ENCODE assay signal across 15 cellular contexts in the genomic region with DNA sequence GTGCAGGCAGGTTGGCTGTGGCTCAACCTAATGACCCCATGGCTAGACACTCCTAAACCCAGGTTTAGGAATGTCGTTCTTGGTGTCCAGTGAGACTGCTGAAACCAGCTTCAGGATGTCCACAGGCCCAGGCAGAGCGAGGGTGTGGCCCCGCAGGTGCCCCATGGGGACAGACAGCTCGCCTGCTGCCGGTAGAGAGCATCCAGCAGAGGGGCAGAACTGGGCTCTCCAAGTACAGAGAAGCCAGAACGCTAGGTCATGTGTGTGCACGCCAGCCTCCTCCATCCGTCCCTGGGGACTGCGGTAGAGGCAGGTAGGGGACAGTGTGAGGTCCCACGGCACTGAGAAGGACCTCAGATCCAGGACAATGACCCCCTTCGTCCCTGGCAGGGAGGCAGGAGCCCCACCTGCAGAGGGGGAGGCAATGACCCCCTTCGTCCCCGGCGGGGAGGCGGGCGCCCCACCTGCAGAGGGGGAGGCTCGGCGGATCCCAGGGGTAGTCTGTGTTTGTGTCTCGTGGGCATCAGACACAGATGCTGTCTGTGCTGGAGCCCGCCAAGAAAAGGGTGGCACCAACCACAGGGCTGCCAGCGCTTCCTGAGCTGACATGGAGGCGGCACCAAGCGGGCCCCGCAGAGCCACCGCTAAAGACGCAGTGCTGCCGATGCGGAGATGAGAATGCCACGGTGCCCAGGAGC.
DNase-seq lines count a peak whose midpoint lies in the region; ATAC-seq, FAIRE-seq and TF ChIP-seq lines count a peak whose summit lies in the region.
"Had no signal": no experiment of that assay in that cellular context is flagged by ENCODE, and none has a peak within 500 bp of the region (broad histone marks: within the 10 kb centered on the region; RNA-seq: fewer than 3 reads in every experiment).

No MANE protein-coding gene starts in this region.

- H3K27me3 ChIP-seq in CD4-positive, alpha-beta T cell (ENCODE audit: control insufficient read depth, insufficient read depth, low read length) = peaks cover 11% of the 10 kb centered on the region
- H3K27me3 ChIP-seq in GM23338 (ENCODE audit: insufficient read depth) = no peaks in the 10 kb centered on the region

- H3K27ac ChIP-seq in CD4-positive, alpha-beta T cell (ENCODE audit: low read depth, low read length) = no peak overlapping the region
- no peak overlapping the region for H3K27ac ChIP-seq in GM23338 (ENCODE audit: low read depth)
- H3K27ac ChIP-seq: gastrocnemius medialis had no signal

- no peaks in the 10 kb centered on the region for H3K9me3 ChIP-seq in CD4-positive, alpha-beta T cell (ENCODE audit: control insufficient read depth, low read length)
- H3K9me3 ChIP-seq: gastrocnemius medialis had no signal

- no peaks in the 10 kb centered on the region for H3K36me3 Mint-ChIP-seq in CD4-positive, alpha-beta T cell (ENCODE audit: low read depth)
- no peaks in the 10 kb centered on the region for H3K36me3 Mint-ChIP-seq in GM23338 (ENCODE audit: low read depth)
- no peaks in the 10 kb centered on the region for H3K36me3 Mint-ChIP-seq in naive thymus-derived CD8-positive, alpha-beta T cell
- H3K36me3 Mint-ChIP-seq: brain had no signal

- TF ChIP-seq CTCF in CD4-positive, alpha-beta T cell (IDR thresholded peaks at IDR 0.05) = no peak
- no peak for TF ChIP-seq CTCF in GM23338 (conservative IDR thresholded peaks at IDR 0.05; ENCODE audit: low read depth in 2 of 2)

- H3K4me1 ChIP-seq in GM23338 (ENCODE audit: insufficient read depth) = peaks cover 6% of the 10 kb centered on the region; the same call in 1 of the 2 replicates
- H3K4me1 ChIP-seq: gastrocnemius medialis had no signal

- CTCF ChIA-PET in CD4-positive, alpha-beta T cell (lab: Charles Lee) = no interaction called here

- H3K9me3 Mint-ChIP-seq in CD4-positive, alpha-beta T cell = no peaks in the 10 kb centered on the region
- no peaks in the 10 kb centered on the region; the same call in 2 of the 3 replicates for H3K9me3 Mint-ChIP-seq in GM23338
- H3K9me3 Mint-ChIP-seq in naive thymus-derived CD8-positive, alpha-beta T cell = no peaks in the 10 kb centered on the region
- H3K9me3 Mint-ChIP-seq: activated naive CD4-positive, alpha-beta T cell treated with anti-CD3 and anti-CD28 coated beads for 36 hours; brain had no signal

- H3K4me3 Mint-ChIP-seq in CD4-positive, alpha-beta T cell = peak overlapping the region; percentile 84
- H3K4me3 Mint-ChIP-seq in GM23338 = peak overlapping the region; percentile 43
- peak overlapping the region in 9 of 10 donors; percentile 64 to 92 (median 76) for H3K4me3 Mint-ChIP-seq in naive thymus-derived CD8-positive, alpha-beta T cell
- H3K4me3 Mint-ChIP-seq: activated naive CD4-positive, alpha-beta T cell treated with anti-CD3 and anti-CD28 coated beads for 36 hours; brain had no signal

- DNase-seq in CD4-positive, alpha-beta T cell = peak in 1 of 10 experiments; percentile 24
- DNase-seq in GM23338 (ENCODE audit: low spot score) = peak; percentile 24
- DNase-seq in central memory CD4-positive, alpha-beta T cell = peak; percentile 22
- DNase-seq in naive thymus-derived CD8-positive, alpha-beta T cell = peak in 8 of 10 donors; percentile 7 to 70 (median 36)
- DNase-seq in OCI-M1 (lab: John Stamatoyannopoulos, UW) = no peak
- DNase-seq in SKM-1 (lab: John Stamatoyannopoulos, UW; ENCODE audit: unreplicated experiment) = no peak
- no peak for DNase-seq in H54 (ENCODE audit: insufficient read length, low spot score)
- DNase-seq: activated CD4-positive, alpha-beta T cell treated with anti-CD3 and anti-CD28 coated beads for 4 hours; gastrocnemius medialis; GF-D8; NCI-H1417; stimulated activated CD8-positive, alpha-beta memory T cell treated with anti-CD3 and anti-CD28 coated beads, Interleukin-4, amount 100 ng/mL, for 48 hours had no signal

- H3K4me1 Mint-ChIP-seq in CD4-positive, alpha-beta T cell (ENCODE audit: low read depth) = peaks cover 4% of the 10 kb centered on the region
- H3K4me1 Mint-ChIP-seq in GM23338 = peaks cover 4% of the 10 kb centered on the region; the same call in 2 of the 3 replicates
- H3K4me1 Mint-ChIP-seq in naive thymus-derived CD8-positive, alpha-beta T cell = peaks cover 3 to 7% (median 4%) of the 10 kb centered on the region in 4 donors

- peak; percentile 73 for ATAC-seq in CD4-positive, alpha-beta T cell (ENCODE audit: poor library complexity)
- ATAC-seq in GM23338 = peak; percentile 11
- peak; percentile 85 to 87 for ATAC-seq in naive thymus-derived CD8-positive, alpha-beta T cell
- ATAC-seq: gastrocnemius medialis had no signal

- intact Hi-C loops in CD4-positive, alpha-beta T cell (cut with DNase I, micrococcal nuclease) = no loop called here

- no peaks in the 10 kb centered on the region for H3F3A ChIP-seq in GM23338 (replicated peaks; ENCODE audit: low read depth)

- peak overlapping the region; percentile 91; the same call in 1 of the 2 replicates for H2AFZ ChIP-seq in GM23338

- no peak for FAIRE-seq in H54 (lab: Jason Lieb, UNC)
- FAIRE-seq: small intestine had no signal

- H4K20me1 ChIP-seq in GM23338 (replicated peaks; ENCODE audit: insufficient read depth) = no peaks in the 10 kb centered on the region

- H3K4me2 ChIP-seq in GM23338 = peak overlapping the region; percentile 64

- peaks cover 15% of the 10 kb centered on the region for H3K27me3 Mint-ChIP-seq in CD4-positive, alpha-beta T cell
- H3K27me3 Mint-ChIP-seq in GM23338 (ENCODE audit: insufficient read depth, low read depth, poor library complexity) = peaks cover 22% of the 10 kb centered on the region
- peaks cover 0 to 28% (median 8%) of the 10 kb centered on the region in 5 donors for H3K27me3 Mint-ChIP-seq in naive thymus-derived CD8-positive, alpha-beta T cell

- H3K27ac Mint-ChIP-seq in CD4-positive, alpha-beta T cell = peak overlapping the region; percentile 81
- H3K27ac Mint-ChIP-seq in GM23338 = no peak overlapping the region
- peak overlapping the region in 7 of 10 donors; percentile 53 to 91 (median 77) for H3K27ac Mint-ChIP-seq in naive thymus-derived CD8-positive, alpha-beta T cell
- H3K27ac Mint-ChIP-seq: activated naive CD4-positive, alpha-beta T cell treated with anti-CD3 and anti-CD28 coated beads for 36 hours had no signal

- 0 out of 2 replicates have a peak overlapping the region, but pooled peaks have one; percentile 37 for H3K4me3 ChIP-seq in GM23338
- H3K4me3 ChIP-seq: gastrocnemius medialis had no signal

- POLR2A ChIA-PET in CD4-positive, alpha-beta T cell (lab: Charles Lee) = no interaction called here
- POLR2A ChIA-PET in naive thymus-derived CD8-positive, alpha-beta T cell (lab: Charles Lee) = interaction anchor here (0.7 to 1.1 kb wide), 2 partner anchors 14 to 22 kb away, joined by 3 read pairs; no protein-coding TSS in a partner anchor

- no peaks in the 10 kb centered on the region for H3K79me2 ChIP-seq in GM23338 (replicated peaks; ENCODE audit: insufficient read depth)

- H3K36me3 ChIP-seq in GM23338 (ENCODE audit: insufficient read depth) = no peaks in the 10 kb centered on the region
- H3K36me3 ChIP-seq: gastrocnemius medialis had no signal

- TF ChIP-seq POLR2A in H54 (IDR thresholded peaks at IDR 0.05; ENCODE audit: low read depth, low read length) = no peak

- H3K9me2 ChIP-seq in GM23338 (ENCODE audit: insufficient read depth) = no peaks in the 10 kb centered on the region

TF ChIP-seq in GM23338, 12 proteins besides CTCF, POLR2A, EP300 and RAD21 (continues in another document):
- TF ChIP-seq NANOG (IDR thresholded peaks at IDR 0.05; ENCODE audit: borderline replicate concordance) (no peak), ZNF331 (CRISPR knock-in tag; IDR thresholded peaks at IDR 0.05; ENCODE audit: low read depth) (no peak), ZNF114 (CRISPR knock-in tag; IDR thresholded peaks at IDR 0.05) (no peak), EZH2 (IDR thresholded peaks at IDR 0.05; ENCODE audit: low read depth, unreplicated experiment) (no peak), POLR2AphosphoS5 (IDR thresholded peaks at IDR 0.05; ENCODE audit: low read depth) (no peak), JUNB (IDR thresholded peaks at IDR 0.05; ENCODE audit: unreplicated experiment) (no peak), CREB1 (CRISPR knock-in tag; IDR thresholded peaks at IDR 0.05; ENCODE audit: low read depth) (no peak), STAT1 (IDR thresholded peaks at IDR 0.05; ENCODE audit: unreplicated experiment) (no peak), EZH2phosphoT487 (IDR thresholded peaks at IDR 0.05; ENCODE audit: unreplicated experiment) (no peak)
- TF ChIP-seq, protein P1, sequence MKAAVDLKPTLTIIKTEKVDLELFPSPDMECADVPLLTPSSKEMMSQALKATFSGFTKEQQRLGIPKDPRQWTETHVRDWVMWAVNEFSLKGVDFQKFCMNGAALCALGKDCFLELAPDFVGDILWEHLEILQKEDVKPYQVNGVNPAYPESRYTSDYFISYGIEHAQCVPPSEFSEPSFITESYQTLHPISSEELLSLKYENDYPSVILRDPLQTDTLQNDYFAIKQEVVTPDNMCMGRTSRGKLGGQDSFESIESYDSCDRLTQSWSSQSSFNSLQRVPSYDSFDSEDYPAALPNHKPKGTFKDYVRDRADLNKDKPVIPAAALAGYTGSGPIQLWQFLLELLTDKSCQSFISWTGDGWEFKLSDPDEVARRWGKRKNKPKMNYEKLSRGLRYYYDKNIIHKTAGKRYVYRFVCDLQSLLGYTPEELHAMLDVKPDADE (IDR thresholded peaks at IDR 0.05) = no peak
- TF ChIP-seq, protein P2, sequence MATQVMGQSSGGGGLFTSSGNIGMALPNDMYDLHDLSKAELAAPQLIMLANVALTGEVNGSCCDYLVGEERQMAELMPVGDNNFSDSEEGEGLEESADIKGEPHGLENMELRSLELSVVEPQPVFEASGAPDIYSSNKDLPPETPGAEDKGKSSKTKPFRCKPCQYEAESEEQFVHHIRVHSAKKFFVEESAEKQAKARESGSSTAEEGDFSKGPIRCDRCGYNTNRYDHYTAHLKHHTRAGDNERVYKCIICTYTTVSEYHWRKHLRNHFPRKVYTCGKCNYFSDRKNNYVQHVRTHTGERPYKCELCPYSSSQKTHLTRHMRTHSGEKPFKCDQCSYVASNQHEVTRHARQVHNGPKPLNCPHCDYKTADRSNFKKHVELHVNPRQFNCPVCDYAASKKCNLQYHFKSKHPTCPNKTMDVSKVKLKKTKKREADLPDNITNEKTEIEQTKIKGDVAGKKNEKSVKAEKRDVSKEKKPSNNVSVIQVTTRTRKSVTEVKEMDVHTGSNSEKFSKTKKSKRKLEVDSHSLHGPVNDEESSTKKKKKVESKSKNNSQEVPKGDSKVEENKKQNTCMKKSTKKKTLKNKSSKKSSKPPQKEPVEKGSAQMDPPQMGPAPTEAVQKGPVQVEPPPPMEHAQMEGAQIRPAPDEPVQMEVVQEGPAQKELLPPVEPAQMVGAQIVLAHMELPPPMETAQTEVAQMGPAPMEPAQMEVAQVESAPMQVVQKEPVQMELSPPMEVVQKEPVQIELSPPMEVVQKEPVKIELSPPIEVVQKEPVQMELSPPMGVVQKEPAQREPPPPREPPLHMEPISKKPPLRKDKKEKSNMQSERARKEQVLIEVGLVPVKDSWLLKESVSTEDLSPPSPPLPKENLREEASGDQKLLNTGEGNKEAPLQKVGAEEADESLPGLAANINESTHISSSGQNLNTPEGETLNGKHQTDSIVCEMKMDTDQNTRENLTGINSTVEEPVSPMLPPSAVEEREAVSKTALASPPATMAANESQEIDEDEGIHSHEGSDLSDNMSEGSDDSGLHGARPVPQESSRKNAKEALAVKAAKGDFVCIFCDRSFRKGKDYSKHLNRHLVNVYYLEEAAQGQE (IDR thresholded peaks at IDR 0.05; ENCODE audit: unreplicated experiment) = no peak

Comparison
In these comparisons a context has a peak if more than half of its experiments do, and no peak if none do; other contexts are left out.
1. ATAC-seq: peak in every context shown above with its lines; median percentile 86 in naive thymus-derived CD8-positive, alpha-beta T cell; 73 in CD4-positive, alpha-beta T cell; 11 in GM23338.
2. DNase-seq: peak in GM23338 (single experiment), central memory CD4-positive, alpha-beta T cell (single experiment) and naive thymus-derived CD8-positive, alpha-beta T cell (8 of 10); none in OCI-M1 (single experiment), SKM-1 (single experiment) and H54 (single experiment).
3. Peak in every context shown above with its lines, with median percentiles within 50 percentile points of each other: H3K4me3 Mint-ChIP-seq.